Comparison of ENCODE assay signal across 25 cellular contexts in the genomic region with DNA sequence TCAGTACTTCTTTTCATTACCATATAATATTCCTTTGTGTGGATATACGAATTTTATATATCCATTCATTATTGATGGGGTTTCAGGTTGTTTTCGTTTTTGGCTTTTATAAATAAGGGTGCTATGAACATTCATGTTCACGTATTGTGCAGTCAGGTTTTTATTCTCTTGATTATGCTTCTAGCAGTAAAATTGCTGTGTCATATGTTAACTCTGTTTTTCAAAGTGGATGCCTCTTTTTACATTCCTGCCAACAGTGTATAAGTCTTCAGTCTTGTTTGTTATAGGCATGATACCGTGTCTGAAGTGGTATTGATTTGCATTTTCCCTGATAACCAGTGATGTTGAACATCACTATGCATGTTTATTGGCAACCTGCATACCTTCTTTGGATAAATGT.
"Had no signal": no experiment of that assay in that cellular context is flagged by ENCODE, and none has a peak within 500 bp of the region (broad histone marks: within the 10 kb centered on the region; RNA-seq: fewer than 3 reads in every experiment).

No MANE protein-coding gene starts in this region.

- DNase-seq: colonic mucosa; cortex of kidney; dermis blood vessel endothelial cell; dorsolateral prefrontal cortex; effector CD4-positive, alpha-beta T cell; effector CD8-positive, alpha-beta T cell; effector memory CD4-positive, alpha-beta T cell; effector memory CD8-positive, alpha-beta T cell; endodermal cell; erythroblast; esophagus squamous epithelium; foreskin fibroblast; foreskin keratinocyte; foreskin melanocyte; gastrocnemius medialis; glutamatergic neuron; head of caudate nucleus; heart left ventricle; heart right ventricle had no signal

- FAIRE-seq: endothelial cell of umbilical vein had no signal

- H3K27ac ChIP-seq: colonic mucosa, coronary artery, dorsolateral prefrontal cortex, epithelial cell of prostate, esophagus muscularis mucosa, esophagus squamous epithelium, foreskin keratinocyte, gastrocnemius medialis, gastroesophageal sphincter, heart left ventricle, heart right ventricle had no signal

- H3K4me1 ChIP-seq: colonic mucosa, esophagus muscularis mucosa, esophagus squamous epithelium, foreskin keratinocyte, gastrocnemius medialis, gastroesophageal sphincter, heart left ventricle, heart right ventricle had no signal

- H3K36me3 ChIP-seq: colonic mucosa, esophagus muscularis mucosa, esophagus squamous epithelium, gastrocnemius medialis, gastroesophageal sphincter, heart left ventricle, heart right ventricle had no signal

- ATAC-seq: effector memory CD8-positive, alpha-beta T cell; esophagus mucosa; foreskin keratinocyte; gastrocnemius medialis; gastroesophageal sphincter; heart left ventricle; heart right ventricle had no signal

- H3K4me3 ChIP-seq: colonic mucosa, coronary artery, dorsolateral prefrontal cortex, esophagus muscularis mucosa, esophagus squamous epithelium, gastrocnemius medialis, gastroesophageal sphincter, heart left ventricle, heart right ventricle had no signal

- H3K27me3 ChIP-seq: colonic mucosa, esophagus muscularis mucosa, esophagus squamous epithelium, foreskin keratinocyte, gastrocnemius medialis, gastroesophageal sphincter, heart left ventricle, heart right ventricle had no signal

- H3K9me3 ChIP-seq: colonic mucosa, esophagus muscularis mucosa, gastrocnemius medialis, gastroesophageal sphincter had no signal
